In the genomic region with DNA sequence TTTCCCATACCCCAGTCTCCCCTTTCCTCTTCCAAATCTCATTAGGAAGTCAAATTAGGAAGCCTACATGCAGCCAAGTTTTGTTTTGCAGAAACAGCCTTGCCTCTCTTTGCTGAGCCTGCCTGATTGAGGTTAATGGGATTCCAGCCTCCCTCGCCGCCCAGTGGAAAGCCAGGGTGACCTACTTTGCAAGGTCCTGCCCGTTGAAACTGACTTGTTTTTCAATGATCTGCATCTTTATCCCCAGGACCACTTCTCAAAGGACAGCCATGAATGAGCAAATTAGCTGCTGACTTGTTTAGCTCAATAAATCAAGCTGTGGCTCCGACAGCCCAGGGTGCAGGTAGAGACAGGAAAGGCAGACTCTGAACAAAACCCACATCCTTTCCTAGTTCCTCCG, we compare ENCODE assay signal across 8 cellular contexts.
DNase-seq lines count a peak whose midpoint lies in the region; ATAC-seq, FAIRE-seq and TF ChIP-seq lines count a peak whose summit lies in the region.
"Had no signal": no experiment of that assay in that cellular context is flagged by ENCODE, and none has a peak within 500 bp of the region (broad histone marks: within the 10 kb centered on the region; RNA-seq: fewer than 3 reads in every experiment).

No MANE protein-coding gene starts in this region.

- H3K4me3 ChIP-seq in CD4-positive, alpha-beta memory T cell (ENCODE audit: low read length in 2 of 2), result peak overlapping the region in 1 of 2 donors; percentile 42
- no peak overlapping the region for H3K4me3 ChIP-seq in H7 (ENCODE audit: insufficient read depth, low read depth, low read length)
- no peak overlapping the region for H3K4me3 ChIP-seq in GM12878

- H3K27ac Mint-ChIP-seq in CD4-positive, alpha-beta memory T cell, result peak overlapping the region in 6 of 7 donors; percentile 6 to 81 (median 44)
- H3K27ac Mint-ChIP-seq in MCF 10A (ENCODE audit: low read depth, unreplicated experiment), result no peak overlapping the region

- TF ChIP-seq CTCF in GM12878 (IDR thresholded peaks at IDR 0.05 in 2 of 3, conservative IDR thresholded peaks at IDR 0.05 in 1 of 3; ENCODE audit: control insufficient read depth in 2 of 3, extremely low read depth in 1 of 3, insufficient read depth in 1 of 3, low read depth in 3 of 3, low read length in 3 of 3), result no peak
- TF ChIP-seq CTCF in RWPE1 (conservative IDR thresholded peaks at IDR 0.05; ENCODE audit: low read depth), result no peak
- TF ChIP-seq CTCF in MCF 10A (IDR thresholded peaks at IDR 0.05; ENCODE audit: unreplicated experiment), result no peak

- peak in 2 of 5 donors; percentile 32 for DNase-seq in CD4-positive, alpha-beta memory T cell
- DNase-seq in H7 (peak; percentile 63), GM12878 (ENCODE audit: low read depth, low spot score) (no peak), left lobe of liver (ENCODE audit: low spot score) (no peak), RWPE1 (ENCODE audit: low spot score) (no peak), MCF 10A (ENCODE audit: unreplicated experiment) (no peak)
- DNase-seq: cortex of kidney had no signal

- BruUV-seq in GM12878 (replicated peaks; lab: Mats Ljungman, UMichigan) (no TSS peak), MCF 10A (replicated peaks; lab: Mats Ljungman, UMichigan) (no TSS peak)

- no peaks in the 10 kb centered on the region for H3K9me3 Mint-ChIP-seq in CD4-positive, alpha-beta memory T cell
- H3K9me3 Mint-ChIP-seq in MCF 10A (ENCODE audit: unreplicated experiment), result no peaks in the 10 kb centered on the region

- no peaks in the 10 kb centered on the region for H3K79me2 ChIP-seq in GM12878 (ENCODE audit: control insufficient read depth, insufficient read depth, low read length)

- H3K4me1 ChIP-seq in CD4-positive, alpha-beta memory T cell (ENCODE audit: insufficient read depth, low read length), result peaks cover 18% of the 10 kb centered on the region
- no peaks in the 10 kb centered on the region; the same call in 1 of the 2 replicates for H3K4me1 ChIP-seq in GM12878 (ENCODE audit: control insufficient read depth, insufficient read depth, low read length)

- peaks cover 21 to 28% (median 24%) of the 10 kb centered on the region in 4 donors for H3K4me1 Mint-ChIP-seq in CD4-positive, alpha-beta memory T cell
- H3K4me1 Mint-ChIP-seq in MCF 10A (ENCODE audit: insufficient read depth, unreplicated experiment), result no peaks in the 10 kb centered on the region

- SMC1A ChIA-PET in GM12878 (lab: Charles Lee; ENCODE audit: uncharacterized antibody, unreplicated experiment), result interaction anchor here (1.2 kb wide), 1 partner anchor 11 kb away, joined by 3 read pairs; no protein-coding TSS in a partner anchor

- no peaks in the 10 kb centered on the region for H3K36me3 ChIP-seq in CD4-positive, alpha-beta memory T cell (ENCODE audit: insufficient read depth, low read length)
- H3K36me3 ChIP-seq in H7 (replicated peaks; ENCODE audit: control insufficient read depth, insufficient read depth, low read length) (no peaks in the 10 kb centered on the region), GM12878 (ENCODE audit: control insufficient read depth in 2 of 2, insufficient read depth in 2 of 2, low read length in 1 of 2) (no peaks in the 10 kb centered on the region)

- no peaks in the 10 kb centered on the region for H3K27me3 ChIP-seq in CD4-positive, alpha-beta memory T cell (ENCODE audit: insufficient read depth, low read length)
- H3K27me3 ChIP-seq in H7 (ENCODE audit: control insufficient read depth, insufficient read depth, low read length), result no peaks in the 10 kb centered on the region
- no peaks in the 10 kb centered on the region; a peak in 1 of 4 replicates for H3K27me3 ChIP-seq in GM12878 (replicated peaks in 1 of 2; ENCODE audit: control insufficient read depth in 2 of 2, insufficient read depth in 2 of 2, low read length in 1 of 2)

- CTCF ChIA-PET in CD4-positive, alpha-beta memory T cell (lab: Charles Lee; ENCODE audit: partially characterized antibody), result interaction anchor here (0.8 to 10.7 kb wide), 12 partner anchors 10 to 761 kb away, joined by 3 to 299 read pairs (median 6); no protein-coding TSS in a partner anchor
- CTCF ChIA-PET in GM12878 (lab: Yijun Ruan, JAX) (interaction anchor here (0.8 to 2.0 kb wide), 6 partner anchors 14 to 479 kb away, joined by 3 to 7 read pairs (median 3); no protein-coding TSS in a partner anchor), RWPE1 (lab: Yijun Ruan, JAX) (interaction anchor here (0.6 kb wide), 1 partner anchor 526 kb away, joined by 3 read pairs; no protein-coding TSS in a partner anchor), MCF 10A (lab: Yijun Ruan, JAX) (interaction anchor here (0.7 to 3.0 kb wide), 7 partner anchors 9 to 476 kb away, joined by 3 to 30 read pairs (median 7); a partner anchor contains a TSS)

- H2AFZ ChIP-seq in GM12878 (ENCODE audit: control insufficient read depth, low read depth, low read length), result no peak overlapping the region

- in situ Hi-C loops in GM12878 (cut with MboI), result loop anchor here (5.0 kb wide), 2 partner anchors 291 to 476 kb away; no protein-coding TSS in a partner anchor

- POLR2A ChIA-PET in CD4-positive, alpha-beta memory T cell (lab: Charles Lee; ENCODE audit: partially characterized antibody), result interaction anchor here (1.0 to 1.4 kb wide), 2 partner anchors 472 to 476 kb away, joined by 4 to 7 read pairs; no protein-coding TSS in a partner anchor
- POLR2A ChIA-PET in GM12878 (lab: Charles Lee), result no interaction called here
- POLR2A ChIA-PET in RWPE1 (lab: Yijun Ruan, JAX; ENCODE audit: low non-redundant PET), result no interaction called here
- POLR2A ChIA-PET in MCF 10A (lab: Yijun Ruan, JAX), result no interaction called here

- H3K9me3 ChIP-seq in CD4-positive, alpha-beta memory T cell (ENCODE audit: control insufficient read depth in 1 of 2, low read length in 2 of 2), result no peaks in the 10 kb centered on the region
- H3K9me3 ChIP-seq in GM12878 (replicated peaks; ENCODE audit: control insufficient read depth, insufficient read depth, low read length), result no peaks in the 10 kb centered on the region

- no peak for TF ChIP-seq RAD21 in GM12878 (IDR thresholded peaks at IDR 0.05; ENCODE audit: insufficient read depth, low read depth, low read length)

- no peak overlapping the region for H3K9ac ChIP-seq in GM12878 (ENCODE audit: control insufficient read depth, insufficient read depth, low read length)

- WGBS in GM12878 (ENCODE audit: insufficient coverage, insufficient replicate concordance, low lambda C conversion rate, missing lambda C conversion rate), result 20% methylated on average over 5 of the region's 5 CpGs

- no peaks in the 10 kb centered on the region for H3K36me3 Mint-ChIP-seq in CD4-positive, alpha-beta memory T cell
- H3K36me3 Mint-ChIP-seq in MCF 10A (ENCODE audit: insufficient read depth, unreplicated experiment), result no peaks in the 10 kb centered on the region

- H3K4me3 Mint-ChIP-seq in CD4-positive, alpha-beta memory T cell, result peak overlapping the region; percentile 68 to 87 (median 72)
- H3K4me3 Mint-ChIP-seq in MCF 10A (ENCODE audit: unreplicated experiment), result no peak overlapping the region

- ATAC-seq in GM12878 (peak; percentile 21; the same call in 2 of the 3 replicates), left lobe of liver (peak; percentile 20), GM18498 (IDR thresholded peaks at IDR 0.05; ENCODE audit: unreplicated experiment) (no peak)

- TF ChIP-seq EP300 in GM12878 (IDR thresholded peaks at IDR 0.05; ENCODE audit: borderline replicate concordance in 1 of 2, control insufficient read depth in 1 of 2, low read depth in 2 of 2, low read length in 2 of 2), result no peak

- H4K20me1 ChIP-seq in GM12878 (ENCODE audit: control insufficient read depth, insufficient read depth), result no peaks in the 10 kb centered on the region

- RAD21 ChIA-PET in GM12878 (lab: Charles Lee; ENCODE audit: unreplicated experiment), result interaction anchor here (1.8 kb wide), 1 partner anchor 292 kb away, joined by 7 read pairs; no protein-coding TSS in a partner anchor

- FAIRE-seq in GM12878 (lab: Jason Lieb, UNC), result no peak

- H3K27ac ChIP-seq in CD4-positive, alpha-beta memory T cell (ENCODE audit: low read depth, low read length), result no peak overlapping the region
- H3K27ac ChIP-seq in GM12878 (ENCODE audit: control insufficient read depth, insufficient read depth) (no peak overlapping the region), RWPE1 (no peak overlapping the region)

- no peak for TF ChIP-seq POLR2A in GM12878 (IDR thresholded peaks at IDR 0.05; ENCODE audit: low read depth, low read length)

- intact Hi-C loops in CD4-positive, alpha-beta memory T cell (cut with micrococcal nuclease), result loop anchor here (2.0 kb wide), 2 partner anchors 60 to 100 kb away; no protein-coding TSS in a partner anchor
- intact Hi-C loops in GM12878 (cut with micrococcal nuclease; ENCODE audit: unreplicated experiment) (loop anchor here (10.0 kb wide), 1 partner anchor 764 kb away; no protein-coding TSS in a partner anchor), MCF 10A (cut with micrococcal nuclease) (no loop called here)

- H3K4me2 ChIP-seq in GM12878 (ENCODE audit: control insufficient read depth, insufficient read depth), result no peak overlapping the region

- H3K27me3 Mint-ChIP-seq in CD4-positive, alpha-beta memory T cell, result no peaks in the 10 kb centered on the region
- peaks cover 62% of the 10 kb centered on the region for H3K27me3 Mint-ChIP-seq in MCF 10A (ENCODE audit: insufficient read depth, unreplicated experiment)

TF ChIP-seq in GM12878, 131 proteins besides CTCF, POLR2A, EP300 and RAD21:
- TF ChIP-seq MTA2 (IDR thresholded peaks at IDR 0.05; ENCODE audit: low read depth), result no peak
- TF ChIP-seq CBX5 (IDR thresholded peaks at IDR 0.05; ENCODE audit: low read depth), result no peak
